14 cellular contexts compared by ENCODE assay signal in genomic region chr4:145279122-145279960, GRCh38.
A peak's percentile ranks its signal among the peaks of the same experiment; 100 is the strongest.
DNase-seq lines count a peak whose midpoint lies in the region; ATAC-seq and TF ChIP-seq lines count a peak whose summit lies in the region.
"Had no signal": no experiment of that assay in that cellular context is flagged by ENCODE, and none has a peak within 500 bp of the region (broad histone marks: within the 10 kb centered on the region; RNA-seq: fewer than 3 reads in every experiment).

No MANE protein-coding gene starts in this region.

- no peaks in the 10 kb centered on the region for H3K79me2 ChIP-seq in PC-3 (ENCODE audit: low read length)

- intact Hi-C loops in PC-3 (cut with micrococcal nuclease) (loop anchor here (2.0 kb wide), 1 partner anchor 201 kb away; the partner anchor contains the start of gene SMAD1), Calu3 (cut with micrococcal nuclease; ENCODE audit: unreplicated experiment) (no loop called here)

- H3K4me2 ChIP-seq in PC-3 (ENCODE audit: low read length) = peak overlapping the region; percentile 44

- H3K4me3 Mint-ChIP-seq in Calu3 (ENCODE audit: low read depth, unreplicated experiment) = no peak overlapping the region
- H3K4me3 Mint-ChIP-seq: activated CD4-positive, alpha-beta memory T cell treated with anti-CD3 and anti-CD28 coated beads, Interleukin-2, amount 10 ng/mL, durations not matched to agents 7 days and 5 days had no signal

- H3K9me2 ChIP-seq in PC-3 (replicated peaks; ENCODE audit: low read length) = no peaks in the 10 kb centered on the region

- CTCF ChIA-PET in PC-3 (lab: Charles Lee) (no interaction called here), Calu3 (lab: Charles Lee) (no interaction called here)

- TF ChIP-seq CTCF in PC-3 (conservative IDR thresholded peaks at IDR 0.05; ENCODE audit: low read depth, low read length) (no peak), fibroblast of mammary gland (conservative IDR thresholded peaks at IDR 0.05; ENCODE audit: control insufficient read depth, insufficient read depth, low read depth, low read length) (no peak), Calu3 (IDR thresholded peaks at IDR 0.05; ENCODE audit: unreplicated experiment) (no peak)

- H3F3A ChIP-seq in PC-3 (ENCODE audit: low read length, unreplicated experiment) = no peaks in the 10 kb centered on the region

- peak overlapping the region; percentile 56 for H3K9ac ChIP-seq in PC-3 (ENCODE audit: low read length)
- no peak overlapping the region for H3K9ac ChIP-seq in rectal smooth muscle tissue (ENCODE audit: low read length)

- peaks cover 3% of the 10 kb centered on the region for H3K9me3 Mint-ChIP-seq in Calu3 (ENCODE audit: low read depth, unreplicated experiment)
- H3K9me3 Mint-ChIP-seq: activated CD4-positive, alpha-beta memory T cell treated with anti-CD3 and anti-CD28 coated beads, Interleukin-2, amount 10 ng/mL, durations not matched to agents 7 days and 5 days had no signal

- peak; percentile 96 for DNase-seq in EH (ENCODE audit: low read depth)
- DNase-seq in PC-3 = peak; percentile 77
- DNase-seq in fibroblast of mammary gland (ENCODE audit: low read depth) = peak; percentile 94
- DNase-seq in Calu3 = no peak
- no peak for DNase-seq in stimulated activated naive CD8-positive, alpha-beta T cell treated with anti-CD3 and anti-CD28 coated beads, Interleukin-15, Interleukin-2, amounts not matched to agents 100 U/mL and 50 U/mL, for 24 hours
- no peak for DNase-seq in NCI-H446 treated with DMSO at 0.1 percent for 48 hours (lab: John Stamatoyannopoulos, UW)
- no peak for DNase-seq in activated CD4-positive, alpha-beta T cell treated with anti-CD3 and anti-CD28 coated beads, Interleukin-2, amount 50 U/mL, for 1 hour
- DNase-seq: activated CD4-positive, alpha-beta memory T cell treated with anti-CD3 and anti-CD28 coated beads, Interleukin-2, amount 10 ng/mL, durations not matched to agents 7 days and 5 days; anterior cingulate cortex; GDM1; MV-4-11 had no signal

- H3K4me3 ChIP-seq in PC-3 (ENCODE audit: low read length) (no peak overlapping the region; the same call in 1 of the 2 replicates), fibroblast of mammary gland (ENCODE audit: control insufficient read depth, low read depth, low read length) (no peak overlapping the region), rectal smooth muscle tissue (ENCODE audit: low read length) (no peak overlapping the region)

- H3K27ac ChIP-seq in PC-3 (ENCODE audit: low read length) (peak overlapping the region; percentile 82), rectal smooth muscle tissue (ENCODE audit: low read depth, low read length) (peak overlapping the region; percentile 24)

- no peaks in the 10 kb centered on the region for H3K36me3 Mint-ChIP-seq in Calu3 (ENCODE audit: insufficient read depth, unreplicated experiment)

- H3K4me1 Mint-ChIP-seq in Calu3 (ENCODE audit: low read depth, unreplicated experiment) = no peaks in the 10 kb centered on the region
- H3K4me1 Mint-ChIP-seq: activated CD4-positive, alpha-beta memory T cell treated with anti-CD3 and anti-CD28 coated beads, Interleukin-2, amount 10 ng/mL, durations not matched to agents 7 days and 5 days had no signal

- peak; percentile 84 for ATAC-seq in PC-3
- no peak for ATAC-seq in stimulated activated naive CD8-positive, alpha-beta T cell treated with anti-CD3 and anti-CD28 coated beads, Interleukin-15, Interleukin-2, amounts not matched to agents 100 U/mL and 50 U/mL, for 24 hours
- ATAC-seq: Panc1 had no signal

- peak overlapping the region; percentile 46 for H2AFZ ChIP-seq in PC-3 (ENCODE audit: low read length)

- H3K27ac Mint-ChIP-seq in Calu3 (ENCODE audit: unreplicated experiment) = no peak overlapping the region
- H3K27ac Mint-ChIP-seq: activated CD4-positive, alpha-beta memory T cell treated with anti-CD3 and anti-CD28 coated beads, Interleukin-2, amount 10 ng/mL, durations not matched to agents 7 days and 5 days; progenitor cell of endocrine pancreas had no signal

- no peaks in the 10 kb centered on the region for H3K9me3 ChIP-seq in PC-3 (ENCODE audit: low read length)

- H3K27me3 ChIP-seq in PC-3 (ENCODE audit: low read length) (no peaks in the 10 kb centered on the region), rectal smooth muscle tissue (ENCODE audit: control insufficient read depth, insufficient read depth, low read length) (no peaks in the 10 kb centered on the region)

- H3K27me3 Mint-ChIP-seq in Calu3 (ENCODE audit: unreplicated experiment) = no peaks in the 10 kb centered on the region
- H3K27me3 Mint-ChIP-seq: progenitor cell of endocrine pancreas had no signal

- no TSS peak for BruUV-seq in PC-3 (replicated peaks; lab: Mats Ljungman, UMichigan)
- BruUV-seq in Calu3 (replicated peaks; lab: Mats Ljungman, UMichigan) = no TSS peak

- no peaks in the 10 kb centered on the region for H4K20me1 ChIP-seq in PC-3 (ENCODE audit: low read length)

- POLR2A ChIA-PET in PC-3 (lab: Charles Lee; ENCODE audit: unreplicated experiment) = no interaction called here

- H3K36me3 ChIP-seq in PC-3 (ENCODE audit: low read depth, low read length) = no peaks in the 10 kb centered on the region
- no peaks in the 10 kb centered on the region for H3K36me3 ChIP-seq in rectal smooth muscle tissue (ENCODE audit: control insufficient read depth, insufficient read depth, low read length)

- H3K4me1 ChIP-seq in PC-3 (ENCODE audit: insufficient read depth, low read length) = peaks cover 24% of the 10 kb centered on the region
- H3K4me1 ChIP-seq in rectal smooth muscle tissue (ENCODE audit: control insufficient read depth, insufficient read depth, low read length) = peaks cover 12% of the 10 kb centered on the region

Comparison
In these comparisons a context has a peak if more than half of its experiments do, and no peak if none do; other contexts are left out.
1. DNase-seq: peak in EH (single experiment), PC-3 (single experiment) and fibroblast of mammary gland (single experiment); none in Calu3 (single experiment), stimulated activated naive CD8-positive, alpha-beta T cell treated with anti-CD3 and anti-CD28 coated beads, Interleukin-15, Interleukin-2, amounts not matched to agents 100 U/mL and 50 U/mL, for 24 hours (single experiment), NCI-H446 treated with DMSO at 0.1 percent for 48 hours (single experiment) and activated CD4-positive, alpha-beta T cell treated with anti-CD3 and anti-CD28 coated beads, Interleukin-2, amount 50 U/mL, for 1 hour (single experiment).